Comparison of ENCODE assay signal across 21 cellular contexts in the genomic region with DNA sequence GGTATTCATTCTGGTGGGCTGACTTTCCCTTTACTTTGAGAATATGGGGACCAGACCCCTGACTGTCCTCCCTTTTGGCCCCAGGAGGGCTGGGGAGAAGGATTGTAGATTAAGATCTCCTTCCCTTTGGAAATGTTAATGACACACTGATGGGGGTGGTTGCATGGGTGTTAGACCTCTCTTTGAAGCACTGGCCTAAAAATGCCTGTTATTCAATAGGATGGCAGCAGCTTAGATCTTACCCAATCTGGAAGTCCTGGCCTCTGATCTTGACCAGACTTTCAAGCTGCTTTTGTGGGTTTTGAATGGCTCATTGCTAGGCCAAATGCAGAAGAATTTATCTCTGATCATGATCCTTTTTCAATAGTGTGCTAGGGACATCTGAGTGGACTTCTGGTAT. TPM values are rescaled to one million over a fixed set of nuclear protein-coding genes. Genes with fewer than 3 reads are reported as not detected.
DNase-seq lines count a peak whose midpoint lies in the region; FAIRE-seq and TF ChIP-seq lines count a peak whose summit lies in the region.
"Had no signal": no experiment of that assay in that cellular context is flagged by ENCODE, and none has a peak within 500 bp of the region (broad histone marks: within the 10 kb centered on the region; RNA-seq: fewer than 3 reads in every experiment).

No MANE protein-coding gene starts in this region.

- no peak overlapping the region for H2BK15ac ChIP-seq in H1 (ENCODE audit: low read length)
- no peak overlapping the region for H2BK15ac ChIP-seq in mesendoderm (replicated peaks; ENCODE audit: low read depth)

- no peak overlapping the region for H2BK12ac ChIP-seq in H1 (ENCODE audit: low read depth, low read length)

- H3K36me3 Mint-ChIP-seq in CD14-positive monocyte: peaks cover 60 to 76% of the 10 kb centered on the region in 2 donors

- H3K27me3 ChIP-seq in PC-9 (ENCODE audit: insufficient read depth, low read depth): no peaks in the 10 kb centered on the region
- no peaks in the 10 kb centered on the region for H3K27me3 ChIP-seq in H1 (replicated peaks in 1 of 4; ENCODE audit: control insufficient read depth in 3 of 4, extremely low read depth in 1 of 4, insufficient read depth in 3 of 4, low read length in 3 of 4)
- H3K27me3 ChIP-seq in mesendoderm (ENCODE audit: insufficient read depth, low read length, poor library complexity): no peaks in the 10 kb centered on the region
- no peaks in the 10 kb centered on the region for H3K27me3 ChIP-seq in esophagus squamous epithelium
- H3K27me3 ChIP-seq: BE2C, transverse colon had no signal

- no peak overlapping the region for H2BK120ac ChIP-seq in H1 (replicated peaks; ENCODE audit: low read depth, low read length)
- H2BK120ac ChIP-seq in mesendoderm (ENCODE audit: low read depth, low read length): no peak overlapping the region

- no peak overlapping the region for H3K4me3 ChIP-seq in PC-9
- no peak overlapping the region for H3K4me3 ChIP-seq in H1 (ENCODE audit: extremely low read depth in 1 of 4, insufficient read depth in 2 of 4, low read depth in 3 of 4, low read length in 4 of 4)
- no peak overlapping the region for H3K4me3 ChIP-seq in mesendoderm (ENCODE audit: low read length)
- no peak overlapping the region for H3K4me3 ChIP-seq in esophagus squamous epithelium
- H3K4me3 ChIP-seq: transverse colon had no signal

- no peak overlapping the region for H4K8ac ChIP-seq in H1 (ENCODE audit: extremely low read depth, insufficient read depth, low read length)
- no peak overlapping the region for H4K8ac ChIP-seq in mesendoderm (ENCODE audit: low read depth, low read length)

- H2BK5ac ChIP-seq in H1 (ENCODE audit: low read depth, low read length) (no peak overlapping the region), mesendoderm (ENCODE audit: low read length) (no peak overlapping the region)

- TF ChIP-seq EP300 in H1 (IDR thresholded peaks at IDR 0.05; ENCODE audit: borderline replicate concordance in 1 of 2, low read depth in 2 of 2, low read length in 2 of 2): no peak

- H3K9me3 ChIP-seq in PC-9 (ENCODE audit: insufficient read depth, low read depth) (no peaks in the 10 kb centered on the region), H1 (ENCODE audit: insufficient read depth in 2 of 2, low read depth in 1 of 2, low read length in 1 of 2) (no peaks in the 10 kb centered on the region), esophagus squamous epithelium (no peaks in the 10 kb centered on the region)
- H3K9me3 ChIP-seq: BE2C, transverse colon had no signal

- peak overlapping the region; percentile 8 for H3K4me2 ChIP-seq in PC-9
- H3K4me2 ChIP-seq in H1 (ENCODE audit: insufficient read depth in 1 of 2, low read depth in 2 of 2, low read length in 2 of 2): peak overlapping the region; percentile 14 to 53; a peak in 2 of 4 replicates
- H3K4me2 ChIP-seq in mesendoderm (ENCODE audit: low read length): no peak overlapping the region

- no peak overlapping the region for H4K91ac ChIP-seq in H1 (replicated peaks; ENCODE audit: insufficient read length, low read length)

- peaks cover 7% of the 10 kb centered on the region; the same call in 1 of the 2 replicates for H3F3A ChIP-seq in PC-9 (ENCODE audit: insufficient read depth, low read depth)

- no peak overlapping the region for H3K4me3 Mint-ChIP-seq in CD14-positive monocyte
- H3K4me3 Mint-ChIP-seq: activated CD4-positive, alpha-beta T cell treated with anti-CD3 and anti-CD28 coated beads, Interleukin-2, amount 10 ng/mL, durations not matched to agents 7 days and 5 days; activated naive CD4-positive, alpha-beta T cell treated with anti-CD3 and anti-CD28 coated beads, Interleukin-2, amount 10 ng/mL, durations not matched to agents 7 days and 5 days; activated T-cell treated with anti-CD3 and anti-CD28 coated beads, Interleukin-2, amount 50 U/mL, for 72 hours; memory B cell had no signal

- no peaks in the 10 kb centered on the region for H3K23me2 ChIP-seq in H1 (ENCODE audit: low read depth, low read length)

- TF ChIP-seq CTCF in CD14-positive monocyte (IDR thresholded peaks at IDR 0.05) (no peak), PC-9 (conservative IDR thresholded peaks at IDR 0.05) (no peak), H1 (IDR thresholded peaks at IDR 0.05; ENCODE audit: control extremely low read depth in 1 of 3, insufficient read depth in 1 of 3, low read depth in 1 of 3, low read length in 3 of 3) (no peak), esophagus squamous epithelium (IDR thresholded peaks at IDR 0.05) (no peak)

- H3K9ac ChIP-seq in H1 (replicated peaks in 1 of 4; ENCODE audit: extremely low read depth in 1 of 4, low read depth in 3 of 4, low read length in 3 of 4): no peak overlapping the region
- H3K9ac ChIP-seq in mesendoderm (ENCODE audit: low read length): no peak overlapping the region

- H2AFZ ChIP-seq in PC-9: no peak overlapping the region
- no peak overlapping the region for H2AFZ ChIP-seq in H1 (ENCODE audit: low read length)

- H3K79me2 ChIP-seq in PC-9 (ENCODE audit: low read depth) (no peaks in the 10 kb centered on the region), H1 (ENCODE audit: control insufficient read depth in 1 of 2, insufficient read depth in 2 of 2, low read length in 2 of 2) (no peaks in the 10 kb centered on the region), mesendoderm (ENCODE audit: control insufficient read depth, insufficient read depth, low read length) (no peaks in the 10 kb centered on the region)

- intact Hi-C loops in CD14-positive monocyte (cut with micrococcal nuclease): no loop called here
- intact Hi-C loops in PC-9 (cut with micrococcal nuclease; ENCODE audit: unreplicated experiment): no loop called here
- intact Hi-C loops in esophagus squamous epithelium (cut with DNase I): no loop called here

- H3K14ac ChIP-seq in H1 (ENCODE audit: insufficient read length): no peak overlapping the region

- CTCF ChIA-PET in PC-9 (lab: Charles Lee): no interaction called here
- CTCF ChIA-PET in H1 (lab: Charles Lee; ENCODE audit: partially characterized antibody): interaction anchor here (1.0 to 1.7 kb wide), 5 partner anchors 27 to 211 kb away, joined by 3 to 5 read pairs (median 3); no protein-coding TSS in a partner anchor

- no peaks in the 10 kb centered on the region for H3K36me3 ChIP-seq in PC-9 (ENCODE audit: low read depth)
- H3K36me3 ChIP-seq in H1 (ENCODE audit: control insufficient read depth in 2 of 4, insufficient read depth in 4 of 4, low read length in 3 of 4): peaks cover 0 to 5% (median 2%) of the 10 kb centered on the region in 4 experiments; a peak in 5 of 8 replicates
- H3K36me3 ChIP-seq in mesendoderm (ENCODE audit: control insufficient read depth, insufficient read depth, low read length): no peaks in the 10 kb centered on the region
- peaks cover 0 to 86% (median 5%) of the 10 kb centered on the region in 3 donors for H3K36me3 ChIP-seq in esophagus squamous epithelium

- H3K4ac ChIP-seq in H1 (replicated peaks; ENCODE audit: insufficient read length, low read depth, low read length): no peak overlapping the region
- H3K4ac ChIP-seq in mesendoderm (ENCODE audit: low read depth, low read length): no peak overlapping the region

- H3K27ac ChIP-seq in PC-9 (no peak overlapping the region), H1 (ENCODE audit: low read depth, low read length) (no peak overlapping the region), mesendoderm (ENCODE audit: low read depth, low read length) (no peak overlapping the region), esophagus squamous epithelium (no peak overlapping the region)
- H3K27ac ChIP-seq: VCaP had no signal

- no peak for TF ChIP-seq RAD21 in H1 (IDR thresholded peaks at IDR 0.05 in 1 of 2, conservative IDR thresholded peaks at IDR 0.05 in 1 of 2; ENCODE audit: low read depth in 2 of 2, low read length in 2 of 2)

- H2AK5ac ChIP-seq in H1 (ENCODE audit: low read depth, low read length) (no peak overlapping the region), mesendoderm (ENCODE audit: low read length) (no peak overlapping the region)

- DNase-seq in CD14-positive monocyte (ENCODE audit: low spot score): no peak
- no peak for DNase-seq in PC-9
- DNase-seq in H1 (ENCODE audit: low read depth in 1 of 2, low spot score in 2 of 2): no peak
- DNase-seq in mesendoderm: peak; percentile 50
- DNase-seq in NCI-H2029 (lab: John Stamatoyannopoulos, UW): no peak
- no peak for DNase-seq in glomerular visceral epithelial cell (ENCODE audit: extremely low spot score)
- no peak for DNase-seq in esophagus squamous epithelium (lab: John Stamatoyannopoulos, UW)
- no peak for DNase-seq in dedifferentiated amniotic fluid mesenchymal stem cell (ENCODE audit: extremely low spot score)
- DNase-seq: activated CD4-positive, alpha-beta T cell treated with anti-CD3 and anti-CD28 coated beads, Interleukin-2, amount 10 ng/mL, durations not matched to agents 7 days and 5 days; activated naive CD4-positive, alpha-beta T cell treated with anti-CD3 and anti-CD28 coated beads, Interleukin-2, amount 10 ng/mL, durations not matched to agents 7 days and 5 days; activated T-cell treated with anti-CD3 and anti-CD28 coated beads, Interleukin-2, amount 50 U/mL, for 72 hours; anterior cingulate cortex; BE2C; GF-D8; hypothalamus; transverse colon had no signal

- no peak for TF ChIP-seq POLR2A in H1 (IDR thresholded peaks at IDR 0.05; ENCODE audit: control extremely low read depth in 1 of 2, low read depth in 2 of 2, low read length in 2 of 2)
- no peak for TF ChIP-seq POLR2A in esophagus squamous epithelium (IDR thresholded peaks at IDR 0.05)

- no peaks in the 10 kb centered on the region for H4K20me1 ChIP-seq in PC-9 (ENCODE audit: insufficient read depth)
- no peaks in the 10 kb centered on the region for H4K20me1 ChIP-seq in H1 (replicated peaks in 1 of 2; ENCODE audit: control insufficient read depth in 1 of 2, insufficient read depth in 2 of 2, low read length in 2 of 2)

- H3K56ac ChIP-seq in H1 (replicated peaks; ENCODE audit: insufficient read length, low read depth, low read length) (no peak overlapping the region), mesendoderm (ENCODE audit: low read length) (no peak overlapping the region)

- H3K9me2 ChIP-seq in PC-9 (ENCODE audit: insufficient read depth): no peaks in the 10 kb centered on the region

- peaks cover 0 to 2% (median 1%) of the 10 kb centered on the region in 3 donors for H3K27me3 Mint-ChIP-seq in CD14-positive monocyte (ENCODE audit: low read depth in 3 of 3)
- H3K27me3 Mint-ChIP-seq: activated CD4-positive, alpha-beta T cell treated with anti-CD3 and anti-CD28 coated beads, Interleukin-2, amount 10 ng/mL, durations not matched to agents 7 days and 5 days; activated naive CD4-positive, alpha-beta T cell treated with anti-CD3 and anti-CD28 coated beads, Interleukin-2, amount 10 ng/mL, durations not matched to agents 7 days and 5 days; memory B cell had no signal

- FAIRE-seq in H1 (lab: Jason Lieb, UNC): no peak
- FAIRE-seq: A204.1, frontal cortex, HTR-8/SVneo had no signal

- BruUV-seq in PC-9 (replicated peaks; lab: Mats Ljungman, UMichigan): no TSS peak

- H3K9me3 Mint-ChIP-seq in CD14-positive monocyte: no peaks in the 10 kb centered on the region
- H3K9me3 Mint-ChIP-seq: activated CD4-positive, alpha-beta T cell treated with anti-CD3 and anti-CD28 coated beads, Interleukin-2, amount 10 ng/mL, durations not matched to agents 7 days and 5 days; activated naive CD4-positive, alpha-beta T cell treated with anti-CD3 and anti-CD28 coated beads, Interleukin-2, amount 10 ng/mL, durations not matched to agents 7 days and 5 days; activated T-cell treated with anti-CD3 and anti-CD28 coated beads, Interleukin-2, amount 50 U/mL, for 72 hours; memory B cell had no signal

- POLR2A ChIA-PET in PC-9 (lab: Charles Lee; ENCODE audit: unreplicated experiment) (interaction anchor here (0.8 kb wide), 1 partner anchor 26 kb away, joined by 7 read pairs; no protein-coding TSS in a partner anchor), H1 (lab: Charles Lee; ENCODE audit: partially characterized antibody) (interaction anchor here (0.9 to 1.9 kb wide), 4 partner anchors 16 to 180 kb away, joined by 3 to 5 read pairs (median 3); partner anchors contain the start of gene MAP3K3)

- no peak overlapping the region for H2BK20ac ChIP-seq in H1 (ENCODE audit: low read length)

- H3K4me1 ChIP-seq in PC-9 (replicated peaks; ENCODE audit: insufficient read depth) (peaks cover 22% of the 10 kb centered on the region), H1 (replicated peaks in 1 of 4; ENCODE audit: control insufficient read depth in 3 of 4, insufficient read depth in 4 of 4, low read length in 3 of 4) (peaks cover 0 to 12% (median 1%) of the 10 kb centered on the region in 4 experiments; a peak in 1 of 7 replicates), mesendoderm (ENCODE audit: control insufficient read depth, low read depth, low read length) (peaks cover 7% of the 10 kb centered on the region), esophagus squamous epithelium (peaks cover 0 to 8% (median 5%) of the 10 kb centered on the region in 3 donors)
- H3K4me1 ChIP-seq: BE2C had no signal

- peaks cover 96% of the 10 kb centered on the region for H3K4me1 Mint-ChIP-seq in CD14-positive monocyte

- no peak overlapping the region for H4K5ac ChIP-seq in H1 (ENCODE audit: insufficient read length, low read depth, low read length)
- no peak overlapping the region for H4K5ac ChIP-seq in mesendoderm (ENCODE audit: low read length)

- H3K18ac ChIP-seq in H1 (ENCODE audit: extremely low read depth, low read length) (no peak overlapping the region), mesendoderm (ENCODE audit: low read length) (peak overlapping the region; percentile 32)

- H3K27ac Mint-ChIP-seq in CD14-positive monocyte: peak overlapping the region in 5 of 7 donors; percentile 9 to 92 (median 71)
- H3K27ac Mint-ChIP-seq: activated CD4-positive, alpha-beta T cell treated with anti-CD3 and anti-CD28 coated beads, Interleukin-2, amount 10 ng/mL, durations not matched to agents 7 days and 5 days; activated naive CD4-positive, alpha-beta T cell treated with anti-CD3 and anti-CD28 coated beads, Interleukin-2, amount 10 ng/mL, durations not matched to agents 7 days and 5 days had no signal

- H3K79me1 ChIP-seq in H1 (ENCODE audit: low read depth, low read length): no peaks in the 10 kb centered on the region; the same call in 1 of the 2 replicates
- H3K79me1 ChIP-seq in mesendoderm (ENCODE audit: low read length): no peaks in the 10 kb centered on the region

- no peak overlapping the region for H3K23ac ChIP-seq in H1 (ENCODE audit: insufficient read length)
- H3K23ac ChIP-seq in mesendoderm (ENCODE audit: low read length): no peak overlapping the region

RNA-seq across cellular contexts. Expression of gene MAP3K3, which starts 25.7 kb away (rescaled TPM):
- polyA plus RNA-seq in CD14-positive monocyte (10 to 100 TPM; 52.2 to 63.6 TPM), H1 (2011; rRNA removed) (10.3 and 14.8 TPM in 2 replicates)
- total RNA-seq in PC-9 (2021) (12.9 and 14.1 TPM in 2 replicates), esophagus squamous epithelium (10 to 100 TPM; 14.0 to 38.9 (median 18.4) TPM)
- total RNA-seq in H1 (2021; fragmentation: NEBNext Ultra II Directional; extraction: Animal tissue kit (Norgen Biotek cat#: 25700)): 21.0 and 22.6 TPM in 2 replicates
- 16.3 TPM for polyA plus RNA-seq in H1 (2011; cell fraction: cytosol; rRNA removed)
- 27.5 TPM for polyA plus RNA-seq in H1 (2011; cell fraction: nucleus; rRNA removed)
- 15.0 to 17.6 TPM (median 16.1 TPM) in 4 replicates for polyA plus RNA-seq in H1 (2012, experiment 1 of 2)
- 12.6 TPM for polyA plus RNA-seq in H1 (2012, experiment 2 of 2)
- 10.8 TPM for polyA plus RNA-seq in H1 (2013, experiment 1 of 2)
- 9.9 TPM for polyA plus RNA-seq in H1 (2013, experiment 2 of 2)
- 24.9 and 25.8 TPM in 2 replicates for polyA minus RNA-seq in H1 (2011; rRNA and poly(A)+ RNA removed)
- 12.1 TPM for polyA minus RNA-seq in H1 (2011; cell fraction: cytosol; rRNA and poly(A)+ RNA removed)
- polyA minus RNA-seq in H1 (2011; cell fraction: nucleus; rRNA and poly(A)+ RNA removed): 24.1 TPM
- polyA plus RNA-seq in mesendoderm (2013, experiment 1 of 2): 18.8 TPM
- 19.0 TPM for polyA plus RNA-seq in mesendoderm (2013, experiment 2 of 2)

RNA-seq across cellular contexts. Expression of gene TACO1, which starts 47.2 kb away (rescaled TPM):
- polyA plus RNA-seq in CD14-positive monocyte (10 to 100 TPM in 1 of 2 donors, 1 to 10 TPM in 1; 9.5 to 12.5 TPM), H1 (2011; rRNA removed) (19.1 and 19.8 TPM in 2 replicates)
- total RNA-seq in PC-9 (2021) (25.0 and 27.1 TPM in 2 replicates), esophagus squamous epithelium (10 to 100 TPM in 3 of 4 donors, 1 to 10 TPM in 1; 7.6 to 16.6 (median 12.7) TPM)
- total RNA-seq in H1 (2021; fragmentation: NEBNext Ultra II Directional; extraction: Animal tissue kit (Norgen Biotek cat#: 25700)): 23.6 and 24.0 TPM in 2 replicates
- 25.5 TPM for polyA plus RNA-seq in H1 (2011; cell fraction: cytosol; rRNA removed)
- 19.6 TPM for polyA plus RNA-seq in H1 (2011; cell fraction: nucleus; rRNA removed)
- 18.3 to 26.4 TPM (median 25.0 TPM) in 4 replicates for polyA plus RNA-seq in H1 (2012, experiment 1 of 2)
- polyA plus RNA-seq in H1 (2012, experiment 2 of 2): 31.7 TPM
- polyA plus RNA-seq in H1 (2013, experiment 1 of 2): 15.2 TPM
- polyA plus RNA-seq in H1 (2013, experiment 2 of 2): 14.6 TPM
- 14.9 and 15.3 TPM in 2 replicates for polyA minus RNA-seq in H1 (2011; rRNA and poly(A)+ RNA removed)
- polyA minus RNA-seq in H1 (2011; cell fraction: cytosol; rRNA and poly(A)+ RNA removed): 9.7 TPM
- 9.1 TPM for polyA minus RNA-seq in H1 (2011; cell fraction: nucleus; rRNA and poly(A)+ RNA removed)
- polyA plus RNA-seq in mesendoderm (2013, experiment 1 of 2): 18.4 TPM
- polyA plus RNA-seq in mesendoderm (2013, experiment 2 of 2): 20.5 TPM

RNA-seq across cellular contexts. Expression of gene LIMD2, which starts 52.0 kb away (rescaled TPM):
- polyA plus RNA-seq in CD14-positive monocyte (100 to 1,000 TPM; 315 to 334 TPM), H1 (2011; rRNA removed) (72.0 and 92.0 TPM in 2 replicates)
- total RNA-seq in PC-9 (2021) (1.6 and 2.7 TPM in 2 replicates), esophagus squamous epithelium (1 to 10 TPM; 1.6 to 8.5 (median 4.7) TPM)
- total RNA-seq in H1 (2021; fragmentation: NEBNext Ultra II Directional; extraction: Animal tissue kit (Norgen Biotek cat#: 25700)): 77.2 and 78.6 TPM in 2 replicates
- polyA plus RNA-seq in H1 (2011; cell fraction: cytosol; rRNA removed): 73.5 TPM
- polyA plus RNA-seq in H1 (2011; cell fraction: nucleus; rRNA removed): 230 TPM
- 65.0 to 90.9 TPM (median 81.9 TPM) in 4 replicates for polyA plus RNA-seq in H1 (2012, experiment 1 of 2)
- polyA plus RNA-seq in H1 (2012, experiment 2 of 2): 60.6 TPM
- polyA plus RNA-seq in H1 (2013, experiment 1 of 2): 44.6 TPM
- polyA plus RNA-seq in H1 (2013, experiment 2 of 2): 44.8 TPM
- 13.1 and 16.4 TPM in 2 replicates for polyA minus RNA-seq in H1 (2011; rRNA and poly(A)+ RNA removed)
- polyA minus RNA-seq in H1 (2011; cell fraction: cytosol; rRNA and poly(A)+ RNA removed): 36.4 TPM
- polyA minus RNA-seq in H1 (2011; cell fraction: nucleus; rRNA and poly(A)+ RNA removed): 51.4 TPM
- 60.1 TPM for polyA plus RNA-seq in mesendoderm (2013, experiment 1 of 2)
- 59.0 TPM for polyA plus RNA-seq in mesendoderm (2013, experiment 2 of 2)
